Comparison of ENCODE assay signal across 20 cellular contexts in genomic region chr6:149487316-149487715, GRCh38. TPM values are rescaled to one million over a fixed set of nuclear protein-coding genes. Genes with fewer than 3 reads are reported as not detected.
"Had no signal": no experiment of that assay in that cellular context is flagged by ENCODE, and none has a peak within 500 bp of the region (broad histone marks: within the 10 kb centered on the region; RNA-seq: fewer than 3 reads in every experiment).

No MANE protein-coding gene starts in this region.

- H3K9me3 Mint-ChIP-seq: activated CD4-positive, alpha-beta T cell treated with anti-CD3 and anti-CD28 coated beads, Interleukin-2, amount 10 ng/mL, durations not matched to agents 24 days and 14 days; natural killer cell; T-helper 1 cell treated with Interleukin-12 subunit alpha and Interleukin-12 subunit beta and Interleukin-4 antibody, amounts not matched to agents 30 μg/mL and 1 μg/mL, for 36 hours; WTC11 had no signal

- H3K36me3 ChIP-seq: esophagus muscularis mucosa, left lung, neutrophil, tibial artery, uterus had no signal

- DNase-seq: activated CD4-positive, alpha-beta T cell treated with anti-CD3 and anti-CD28 coated beads, Interleukin-2, amount 10 ng/mL, durations not matched to agents 24 days and 14 days; activated effector memory CD4-positive, alpha-beta T cell treated with Interleukin-2 at 50 U/mL for 16 hours; activated T-cell treated with anti-CD3 and anti-CD28 coated beads, Interleukin-2, amount 50 U/mL, for 1 hour; amygdala; body of pancreas; caudate nucleus; left lung; mammary epithelial cell; natural killer cell; stimulated activated CD4-positive, alpha-beta T cell treated with anti-CD3 and anti-CD28 coated beads, Interleukin-12 subunit alpha, Interleukin-12 subunit beta, amount 100 ng/mL, for 4 hours; tibial artery; uterus had no signal

- H3K36me3 Mint-ChIP-seq: natural killer cell, WTC11 had no signal

- H3K9me3 ChIP-seq: body of pancreas, esophagus muscularis mucosa, left lung, neutrophil, tibial artery, uterus had no signal

- H3K4me3 Mint-ChIP-seq: activated CD4-positive, alpha-beta T cell treated with anti-CD3 and anti-CD28 coated beads, Interleukin-2, amount 10 ng/mL, durations not matched to agents 24 days and 14 days; natural killer cell; T-helper 1 cell treated with Interleukin-12 subunit alpha and Interleukin-12 subunit beta and Interleukin-4 antibody, amounts not matched to agents 30 μg/mL and 1 μg/mL, for 36 hours; WTC11 had no signal

- H3K27ac ChIP-seq: body of pancreas, esophagus muscularis mucosa, hepatocyte, left lung, neutrophil, parathyroid adenoma, tibial artery, uterus had no signal

- H3K27ac Mint-ChIP-seq: activated CD4-positive, alpha-beta T cell treated with anti-CD3 and anti-CD28 coated beads, Interleukin-2, amount 10 ng/mL, durations not matched to agents 24 days and 14 days; natural killer cell; T-helper 1 cell treated with Interleukin-12 subunit alpha and Interleukin-12 subunit beta and Interleukin-4 antibody, amounts not matched to agents 30 μg/mL and 1 μg/mL, for 36 hours; WTC11 had no signal

- ATAC-seq: activated naive CD4-positive, alpha-beta T cell treated with anti-CD3 and anti-CD28 coated beads, Interleukin-2, amount 50 U/mL, for 72 hours; body of pancreas; left lung; natural killer cell; WTC11 had no signal

- H3K27me3 Mint-ChIP-seq: activated CD4-positive, alpha-beta T cell treated with anti-CD3 and anti-CD28 coated beads, Interleukin-2, amount 10 ng/mL, durations not matched to agents 24 days and 14 days had no signal

- H3K27me3 ChIP-seq: body of pancreas, esophagus muscularis mucosa, hepatocyte, left lung, neutrophil, tibial artery, uterus had no signal

- H3K4me1 ChIP-seq: body of pancreas, parathyroid adenoma, uterus had no signal

- H3K4me3 ChIP-seq: body of pancreas, esophagus muscularis mucosa, hepatocyte, left lung, tibial artery, uterus had no signal

RNA-seq across cellular contexts. Expression of gene ZC3H12D, which starts 2.5 kb away (rescaled TPM):
- total RNA-seq: glomerular endothelial cell had no signal
